9 cellular contexts compared by ENCODE assay signal in the genomic region with DNA sequence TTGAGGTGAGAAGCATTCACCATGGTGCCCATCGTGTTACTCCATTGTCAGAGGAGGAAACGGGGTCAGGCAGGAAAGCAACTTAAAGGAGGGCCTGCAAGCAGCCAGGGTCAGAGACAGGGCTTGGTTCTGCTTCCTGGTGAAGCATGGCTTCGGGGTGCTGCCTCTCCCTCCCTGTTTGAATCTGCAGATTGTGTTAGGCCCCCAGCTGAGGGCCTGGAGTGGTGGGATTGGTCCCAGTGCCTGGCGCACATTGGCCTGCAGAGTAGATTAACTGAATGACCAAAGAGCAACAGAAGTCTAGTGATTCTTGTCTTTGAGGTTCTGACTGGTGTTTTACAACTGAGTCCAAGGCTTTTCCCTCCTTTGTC. TPM values are rescaled to one million over a fixed set of nuclear protein-coding genes. Genes with fewer than 3 reads are reported as not detected.
A peak's percentile ranks its signal among the peaks of the same experiment; 100 is the strongest.
DNase-seq lines count a peak whose midpoint lies in the region; FAIRE-seq and TF ChIP-seq lines count a peak whose summit lies in the region.
"Had no signal": no experiment of that assay in that cellular context is flagged by ENCODE, and none has a peak within 500 bp of the region (broad histone marks: within the 10 kb centered on the region; RNA-seq: fewer than 3 reads in every experiment).

No MANE protein-coding gene starts in this region.

- H3K36me3 Mint-ChIP-seq in astrocyte (ENCODE audit: low read depth, unreplicated experiment), result peaks cover 8% of the 10 kb centered on the region

- H4K20me1 ChIP-seq in astrocyte (ENCODE audit: insufficient read depth, low read length) (peaks cover 45% of the 10 kb centered on the region), osteoblast (ENCODE audit: insufficient read depth, low read length) (peaks cover 26% of the 10 kb centered on the region)

- H3K9ac ChIP-seq in HUES6 (ENCODE audit: low read length), result no peak overlapping the region
- peak overlapping the region; percentile 86 for H3K9ac ChIP-seq in astrocyte (ENCODE audit: low read length)

- no peaks in the 10 kb centered on the region for H3K9me3 Mint-ChIP-seq in astrocyte (ENCODE audit: unreplicated experiment)

- peaks cover 6% of the 10 kb centered on the region for H3K36me3 ChIP-seq in HUES6 (ENCODE audit: control insufficient read depth, insufficient read depth, low read length)
- H3K36me3 ChIP-seq in astrocyte (ENCODE audit: insufficient read depth, low read length), result no peaks in the 10 kb centered on the region
- no peaks in the 10 kb centered on the region for H3K36me3 ChIP-seq in osteoblast (ENCODE audit: insufficient read depth, low read length)

- peaks cover 27% of the 10 kb centered on the region for H3K4me1 Mint-ChIP-seq in astrocyte (ENCODE audit: low read depth, unreplicated experiment)

- H2AFZ ChIP-seq in astrocyte (ENCODE audit: low read depth, low read length) (no peak overlapping the region), osteoblast (ENCODE audit: low read length) (peak overlapping the region; percentile 15)

- H3K9me3 ChIP-seq in HUES6 (ENCODE audit: control insufficient read depth, insufficient read depth, low read depth, low read length), result no peaks in the 10 kb centered on the region
- H3K9me3 ChIP-seq in astrocyte (ENCODE audit: insufficient read depth, low read depth, low read length), result no peaks in the 10 kb centered on the region
- no peaks in the 10 kb centered on the region for H3K9me3 ChIP-seq in osteoblast (ENCODE audit: low read depth, low read length)

- no peaks in the 10 kb centered on the region for H3K27me3 Mint-ChIP-seq in astrocyte (ENCODE audit: low read depth, unreplicated experiment)

- H3K27ac Mint-ChIP-seq in astrocyte (ENCODE audit: unreplicated experiment), result no peak overlapping the region

- no peak for DNase-seq in astrocyte (ENCODE audit: low read depth)
- DNase-seq in osteoblast (ENCODE audit: insufficient read length, low spot score, missing footprints), result no peak
- DNase-seq in NCI-H2081 treated with DMSO at 0.1 percent for 48 hours (lab: John Stamatoyannopoulos, UW), result no peak
- no peak for DNase-seq in GM19238 (ENCODE audit: insufficient read length, low spot score)
- DNase-seq in DMS114 treated with DMSO at 0.1 percent for 48 hours (lab: John Stamatoyannopoulos, UW; ENCODE audit: unreplicated experiment), result no peak
- DNase-seq: effector memory CD4-positive, alpha-beta T cell; kidney; NCI-H69 had no signal

- H3K27ac ChIP-seq in HUES6 (ENCODE audit: low read depth, low read length) (no peak overlapping the region), astrocyte (ENCODE audit: low read depth, low read length) (no peak overlapping the region), osteoblast (ENCODE audit: low read depth, low read length) (no peak overlapping the region)

- H3K4me3 Mint-ChIP-seq in astrocyte (ENCODE audit: unreplicated experiment), result peak overlapping the region; percentile 83

- H3K4me2 ChIP-seq in astrocyte (ENCODE audit: low read length) (peak overlapping the region; percentile 99), osteoblast (ENCODE audit: insufficient read depth, low read length) (peak overlapping the region; percentile 23)

- H3K4me1 ChIP-seq in HUES6 (ENCODE audit: control insufficient read depth, insufficient read depth, low read length) (peaks cover 26% of the 10 kb centered on the region), astrocyte (ENCODE audit: insufficient read depth, low read length) (peaks cover 38% of the 10 kb centered on the region), osteoblast (ENCODE audit: insufficient read depth, low read length) (peaks cover 25% of the 10 kb centered on the region)

- peaks cover 4% of the 10 kb centered on the region; the same call in 1 of the 2 replicates for H3K27me3 ChIP-seq in HUES6 (ENCODE audit: control insufficient read depth, insufficient read depth, low read length)
- H3K27me3 ChIP-seq in astrocyte (ENCODE audit: insufficient read depth, low read length), result no peaks in the 10 kb centered on the region
- no peaks in the 10 kb centered on the region for H3K27me3 ChIP-seq in osteoblast (ENCODE audit: insufficient read depth, low read length)

- peaks cover 25% of the 10 kb centered on the region for H3K79me2 ChIP-seq in astrocyte (ENCODE audit: insufficient read depth, low read length)
- H3K79me2 ChIP-seq in osteoblast (ENCODE audit: insufficient read depth, low read length), result peaks cover 13% of the 10 kb centered on the region

- H3K4me3 ChIP-seq in HUES6 (ENCODE audit: low read depth, low read length) (peak overlapping the region; percentile 9; the same call in 1 of the 2 replicates), astrocyte (ENCODE audit: insufficient read depth, low read depth, low read length) (no peak overlapping the region), osteoblast (ENCODE audit: insufficient read depth, low read length) (no peak overlapping the region)

- TF ChIP-seq CTCF in astrocyte (IDR thresholded peaks at IDR 0.05; ENCODE audit: insufficient read depth, low read depth, low read length) (no peak), osteoblast (IDR thresholded peaks at IDR 0.05; ENCODE audit: extremely low read depth, low read depth, low read length) (no peak)

- no peak for FAIRE-seq in astrocyte (lab: Jason Lieb, UNC)
- FAIRE-seq: kidney had no signal

RNA-seq across cellular contexts. Expression of a gene that starts 4.0 kb away (rescaled TPM):
- total RNA-seq in astrocyte (43.4 and 45.1 TPM in 2 replicates), osteoblast (6.2 and 6.9 TPM in 2 replicates)

RNA-seq across cellular contexts. Expression of a gene that starts 17.6 kb away (rescaled TPM):
- total RNA-seq in astrocyte, result 57.8 and 64.0 TPM in 2 replicates
- total RNA-seq in osteoblast, result 39.5 and 49.6 TPM in 2 replicates

RNA-seq across cellular contexts. Expression of a gene that starts 31.9 kb away (rescaled TPM):
- total RNA-seq in astrocyte (18.6 and 20.2 TPM in 2 replicates), osteoblast (9.0 and 9.4 TPM in 2 replicates)

RNA-seq across cellular contexts. Expression of a gene that starts 38.8 kb away (rescaled TPM):
- 10.1 and 10.7 TPM in 2 replicates for total RNA-seq in astrocyte
- 2.2 and 3.5 TPM in 2 replicates for total RNA-seq in osteoblast

RNA-seq across cellular contexts. Expression of a gene that starts 51.2 kb away (rescaled TPM):
- total RNA-seq in astrocyte (33.0 and 36.9 TPM in 2 replicates), osteoblast (176 and 213 TPM in 2 replicates)
